17 cellular contexts compared by ENCODE assay signal in the genomic region with DNA sequence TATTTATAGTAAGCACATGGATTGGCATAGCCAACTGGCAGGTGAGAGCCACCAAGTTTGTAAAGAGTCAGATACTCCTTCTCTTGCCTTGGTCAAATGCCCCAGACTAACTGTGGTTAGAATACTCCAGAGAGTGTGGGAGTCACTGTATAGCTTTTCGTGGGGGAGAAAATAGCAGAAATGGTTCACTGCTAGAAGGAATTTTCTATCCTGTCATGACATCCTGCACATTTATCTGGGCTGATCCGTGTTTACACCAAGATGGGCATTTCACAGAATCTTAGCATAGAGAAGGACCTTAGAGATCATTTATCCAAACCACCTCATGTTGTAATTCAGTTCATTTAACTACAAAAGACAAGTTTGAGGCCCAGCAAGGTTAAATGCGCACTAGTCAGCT.
DNase-seq lines count a peak whose midpoint lies in the region; FAIRE-seq and TF ChIP-seq lines count a peak whose summit lies in the region.
"Had no signal": no experiment of that assay in that cellular context is flagged by ENCODE, and none has a peak within 500 bp of the region (broad histone marks: within the 10 kb centered on the region; RNA-seq: fewer than 3 reads in every experiment).

No MANE protein-coding gene starts in this region.

- H3K9me3 Mint-ChIP-seq in astrocyte (ENCODE audit: unreplicated experiment) (no peaks in the 10 kb centered on the region), neural progenitor cell (peaks cover 9% of the 10 kb centered on the region)
- no peaks in the 10 kb centered on the region for H3K9me3 Mint-ChIP-seq in activated T-helper 1 cell treated with anti-CD3 and anti-CD28 coated beads, Interleukin-12 subunit alpha, Interleukin-12 subunit beta, Interleukin-2, Interleukin-4 antibody, amounts not matched to agents 30 ng/mL and 10 ng/mL and 1 ng/mL, durations not matched to agents 14 hours and 24 hours and 36 hours
- H3K9me3 Mint-ChIP-seq: CD8-positive, alpha-beta memory T cell had no signal

- peak overlapping the region; percentile 5 for H3K4me2 ChIP-seq in GM23248 (ENCODE audit: unreplicated experiment)
- H3K4me2 ChIP-seq in astrocyte (ENCODE audit: low read length), result no peak overlapping the region
- no peak overlapping the region for H3K4me2 ChIP-seq in hepatocyte
- H3K4me2 ChIP-seq in neural progenitor cell, result no peak overlapping the region
- H3K4me2 ChIP-seq: BLaER1 had no signal

- H3K9me2 ChIP-seq in GM23248 (ENCODE audit: insufficient read depth), result no peaks in the 10 kb centered on the region
- H3K9me2 ChIP-seq in hepatocyte (replicated peaks; ENCODE audit: insufficient read depth), result no peaks in the 10 kb centered on the region

- DNase-seq in GM23248, result no peak
- DNase-seq in astrocyte (ENCODE audit: low read depth), result peak; percentile 56
- DNase-seq in hepatocyte (ENCODE audit: low spot score), result no peak
- DNase-seq in neural progenitor cell (ENCODE audit: low spot score), result no peak
- DNase-seq in hippocampal formation (lab: John Stamatoyannopoulos, UW), result no peak
- no peak for DNase-seq in T-helper 1 cell
- DNase-seq in activated T-helper 1 cell treated with anti-CD3 and anti-CD28 coated beads, Interleukin-12 subunit alpha, Interleukin-12 subunit beta, Interleukin-2, Interleukin-4 antibody, amounts not matched to agents 30 ng/mL and 10 ng/mL and 1 ng/mL, durations not matched to agents 14 hours and 24 hours and 36 hours (ENCODE audit: low spot score), result no peak
- DNase-seq in NCI-H82 (lab: John Stamatoyannopoulos, UW), result no peak
- DNase-seq: 8988T; AML-193; CD8-positive, alpha-beta memory T cell; DMS153; DMS79 treated with DMSO at 0.1 percent for 48 hours had no signal

- TF ChIP-seq CTCF in astrocyte (IDR thresholded peaks at IDR 0.05; ENCODE audit: insufficient read depth, low read depth, low read length), result no peak
- TF ChIP-seq CTCF in hepatocyte (IDR thresholded peaks at IDR 0.05; ENCODE audit: poor library complexity), result no peak
- no peak for TF ChIP-seq CTCF in neural progenitor cell (IDR thresholded peaks at IDR 0.05)

- H3K27me3 ChIP-seq in GM23248 (replicated peaks; ENCODE audit: insufficient read depth) (no peaks in the 10 kb centered on the region), astrocyte (ENCODE audit: insufficient read depth, low read length) (no peaks in the 10 kb centered on the region), hepatocyte (no peaks in the 10 kb centered on the region), neural progenitor cell (no peaks in the 10 kb centered on the region)
- H3K27me3 ChIP-seq: BLaER1 had no signal

- H3F3A ChIP-seq in GM23248 (ENCODE audit: insufficient read depth) (0 out of 2 replicates have a peak, but pooled peaks cover 5% of the 10 kb centered on the region), neural progenitor cell (ENCODE audit: low read depth) (peaks cover 13% of the 10 kb centered on the region)

- H3K4me1 ChIP-seq in GM23248 (ENCODE audit: insufficient read depth) (0 out of 2 replicates have a peak, but pooled peaks cover 4% of the 10 kb centered on the region), astrocyte (ENCODE audit: insufficient read depth, low read length) (peaks cover 9% of the 10 kb centered on the region), hepatocyte (ENCODE audit: insufficient read depth) (no peaks in the 10 kb centered on the region), neural progenitor cell (peaks cover 18% of the 10 kb centered on the region)
- H3K4me1 ChIP-seq: BLaER1 had no signal

- peaks cover 23% of the 10 kb centered on the region for H3K4me1 Mint-ChIP-seq in astrocyte (ENCODE audit: low read depth, unreplicated experiment)
- peaks cover 42% of the 10 kb centered on the region for H3K4me1 Mint-ChIP-seq in neural progenitor cell
- H3K4me1 Mint-ChIP-seq in activated T-helper 1 cell treated with anti-CD3 and anti-CD28 coated beads, Interleukin-12 subunit alpha, Interleukin-12 subunit beta, Interleukin-2, Interleukin-4 antibody, amounts not matched to agents 30 ng/mL and 10 ng/mL and 1 ng/mL, durations not matched to agents 14 hours and 24 hours and 36 hours (ENCODE audit: low read depth), result no peaks in the 10 kb centered on the region

- H4K20me1 ChIP-seq in GM23248 (ENCODE audit: insufficient read depth) (no peaks in the 10 kb centered on the region), astrocyte (ENCODE audit: insufficient read depth, low read length) (no peaks in the 10 kb centered on the region), hepatocyte (ENCODE audit: insufficient read depth, poor library complexity, severe bottlenecking) (no peaks in the 10 kb centered on the region), neural progenitor cell (ENCODE audit: low read depth) (no peaks in the 10 kb centered on the region)
- H4K20me1 ChIP-seq: BLaER1 had no signal

- no peaks in the 10 kb centered on the region for H3K79me2 ChIP-seq in GM23248 (ENCODE audit: insufficient read depth)
- no peaks in the 10 kb centered on the region for H3K79me2 ChIP-seq in astrocyte (ENCODE audit: insufficient read depth, low read length)
- no peaks in the 10 kb centered on the region for H3K79me2 ChIP-seq in hepatocyte
- H3K79me2 ChIP-seq in neural progenitor cell (ENCODE audit: low read depth), result no peaks in the 10 kb centered on the region

- no peak overlapping the region for H3K27ac Mint-ChIP-seq in astrocyte (ENCODE audit: unreplicated experiment)
- H3K27ac Mint-ChIP-seq in neural progenitor cell, result peak overlapping the region; percentile 19
- H3K27ac Mint-ChIP-seq in activated T-helper 1 cell treated with anti-CD3 and anti-CD28 coated beads, Interleukin-12 subunit alpha, Interleukin-12 subunit beta, Interleukin-2, Interleukin-4 antibody, amounts not matched to agents 30 ng/mL and 10 ng/mL and 1 ng/mL, durations not matched to agents 14 hours and 24 hours and 36 hours, result no peak overlapping the region
- H3K27ac Mint-ChIP-seq: CD8-positive, alpha-beta memory T cell had no signal

- no peak for FAIRE-seq in astrocyte (lab: Jason Lieb, UNC)
- FAIRE-seq: G401.6, GM12891 had no signal

- in situ Hi-C loops in GM23248 (cut with MboI), result no loop called here

- 87 to 91% methylated on average over 3 of the region's 3 CpGs for WGBS in GM23248 (ENCODE audit: low coverage in 1 of 2, low lambda C conversion rate in 2 of 2, missing lambda C conversion rate in 2 of 2), 2 experiments
- WGBS in hepatocyte (ENCODE audit: low lambda C conversion rate, missing lambda C conversion rate), result 71% methylated on average over 3 of the region's 3 CpGs

- no peaks in the 10 kb centered on the region for H3K36me3 Mint-ChIP-seq in astrocyte (ENCODE audit: low read depth, unreplicated experiment)
- no peaks in the 10 kb centered on the region for H3K36me3 Mint-ChIP-seq in neural progenitor cell
- no peaks in the 10 kb centered on the region for H3K36me3 Mint-ChIP-seq in activated T-helper 1 cell treated with anti-CD3 and anti-CD28 coated beads, Interleukin-12 subunit alpha, Interleukin-12 subunit beta, Interleukin-2, Interleukin-4 antibody, amounts not matched to agents 30 ng/mL and 10 ng/mL and 1 ng/mL, durations not matched to agents 14 hours and 24 hours and 36 hours (ENCODE audit: low read depth)
- H3K36me3 Mint-ChIP-seq: CD8-positive, alpha-beta memory T cell had no signal

- peaks cover 7% of the 10 kb centered on the region for H3K27me3 Mint-ChIP-seq in astrocyte (ENCODE audit: low read depth, unreplicated experiment)
- H3K27me3 Mint-ChIP-seq in neural progenitor cell (ENCODE audit: insufficient read depth, low read depth), result peaks cover 12% of the 10 kb centered on the region
- H3K27me3 Mint-ChIP-seq in activated T-helper 1 cell treated with anti-CD3 and anti-CD28 coated beads, Interleukin-12 subunit alpha, Interleukin-12 subunit beta, Interleukin-2, Interleukin-4 antibody, amounts not matched to agents 30 ng/mL and 10 ng/mL and 1 ng/mL, durations not matched to agents 14 hours and 24 hours and 36 hours (ENCODE audit: insufficient read depth), result peaks cover 8% of the 10 kb centered on the region

- H3K4me3 ChIP-seq in GM23248, result no peak overlapping the region
- H3K4me3 ChIP-seq in astrocyte (ENCODE audit: insufficient read depth, low read depth, low read length), result no peak overlapping the region
- H3K4me3 ChIP-seq in hepatocyte, result no peak overlapping the region
- no peak overlapping the region for H3K4me3 ChIP-seq in neural progenitor cell
- H3K4me3 ChIP-seq: BLaER1 had no signal

- H3K9ac ChIP-seq in GM23248 (no peak overlapping the region), astrocyte (ENCODE audit: low read length) (no peak overlapping the region), neural progenitor cell (no peak overlapping the region)
- H3K9ac ChIP-seq: BLaER1 had no signal

- intact Hi-C loops in activated T-helper 1 cell treated with anti-CD3 and anti-CD28 coated beads, Interleukin-12 subunit alpha, Interleukin-12 subunit beta, Interleukin-2, Interleukin-4 antibody, amounts not matched to agents 30 ng/mL and 10 ng/mL and 1 ng/mL, durations not matched to agents 14 hours and 24 hours and 36 hours (cut with micrococcal nuclease), result no loop called here

- H3K9me3 ChIP-seq in GM23248 (ENCODE audit: low read depth) (no peaks in the 10 kb centered on the region), astrocyte (ENCODE audit: insufficient read depth, low read depth, low read length) (no peaks in the 10 kb centered on the region), hepatocyte (ENCODE audit: low read depth) (no peaks in the 10 kb centered on the region), neural progenitor cell (ENCODE audit: low read depth) (no peaks in the 10 kb centered on the region)
- H3K9me3 ChIP-seq: BLaER1 had no signal

- H2AFZ ChIP-seq in GM23248 (no peak overlapping the region), astrocyte (ENCODE audit: low read depth, low read length) (no peak overlapping the region), hepatocyte (no peak overlapping the region), neural progenitor cell (replicated peaks) (no peak overlapping the region)

- no peaks in the 10 kb centered on the region for H3K36me3 ChIP-seq in GM23248 (ENCODE audit: low read depth)
- H3K36me3 ChIP-seq in astrocyte (ENCODE audit: insufficient read depth, low read length), result no peaks in the 10 kb centered on the region
- no peaks in the 10 kb centered on the region for H3K36me3 ChIP-seq in hepatocyte (replicated peaks; ENCODE audit: insufficient read depth, low read depth)
- H3K36me3 ChIP-seq in neural progenitor cell, result no peaks in the 10 kb centered on the region
- H3K36me3 ChIP-seq: BLaER1 had no signal

- H3K27ac ChIP-seq in GM23248, result no peak overlapping the region
- H3K27ac ChIP-seq in astrocyte (ENCODE audit: low read depth, low read length), result peak overlapping the region; percentile 32
- peak overlapping the region; percentile 9 for H3K27ac ChIP-seq in hepatocyte
- no peak overlapping the region for H3K27ac ChIP-seq in neural progenitor cell
- H3K27ac ChIP-seq: BLaER1, HL-60 had no signal

- H3K4me3 Mint-ChIP-seq in astrocyte (ENCODE audit: unreplicated experiment) (no peak overlapping the region), neural progenitor cell (no peak overlapping the region)
- no peak overlapping the region for H3K4me3 Mint-ChIP-seq in activated T-helper 1 cell treated with anti-CD3 and anti-CD28 coated beads, Interleukin-12 subunit alpha, Interleukin-12 subunit beta, Interleukin-2, Interleukin-4 antibody, amounts not matched to agents 30 ng/mL and 10 ng/mL and 1 ng/mL, durations not matched to agents 14 hours and 24 hours and 36 hours
- H3K4me3 Mint-ChIP-seq: CD8-positive, alpha-beta memory T cell had no signal

Comparison
In these comparisons a context has a peak if more than half of its experiments do, and no peak if none do; other contexts are left out.
1. H3K27ac ChIP-seq: peak in astrocyte (single experiment) and hepatocyte (single experiment); none in GM23248 (single experiment) and neural progenitor cell (single experiment).